8 cellular contexts compared by ENCODE assay signal in genomic region chr4:123599920-123600394, GRCh38.
DNase-seq lines count a peak whose midpoint lies in the region; ATAC-seq lines count a peak whose summit lies in the region.

No MANE protein-coding gene starts in this region.

- intact Hi-C loops in cardiac septum (cut with DNase I) = no loop called here
- intact Hi-C loops in posterior vena cava (cut with DNase I) = loop anchor here in 1 of 2 donors (10.0 kb wide), 1 partner anchor 845 kb away; no protein-coding TSS in a partner anchor

- H3K27me3 ChIP-seq in NT2/D1 (ENCODE audit: insufficient read depth, insufficient read length) = no peaks in the 10 kb centered on the region

- H3K4me3 ChIP-seq in NT2/D1 (ENCODE audit: insufficient read length, low read depth) = no peak overlapping the region

- peak; percentile 24 for DNase-seq in A172 (ENCODE audit: low spot score)
- peak; percentile 77 for DNase-seq in NT2/D1 (ENCODE audit: low read depth, low spot score)
- DNase-seq in activated gamma-delta T cell treated with Interleukin-2 at 50 U/mL for 16 hours = peak; percentile 47
- DNase-seq in cardiac septum (ENCODE audit: low spot score) = peak; percentile 80
- peak; percentile 85 for DNase-seq in posterior vena cava (ENCODE audit: low spot score)
- no peak for DNase-seq in NCI-H510A (lab: John Stamatoyannopoulos, UW)

- H3K9ac ChIP-seq in NT2/D1 (ENCODE audit: insufficient read length, low read depth) = no peak overlapping the region

- ATAC-seq in GM18858 (IDR thresholded peaks at IDR 0.05; ENCODE audit: unreplicated experiment) = peak; percentile 100
- peak; percentile 100 for ATAC-seq in HG03039 (IDR thresholded peaks at IDR 0.05; ENCODE audit: unreplicated experiment)

- H3K36me3 ChIP-seq in NT2/D1 (ENCODE audit: insufficient read depth, insufficient read length, low read length) = no peaks in the 10 kb centered on the region

- H3K9me3 ChIP-seq in NT2/D1 (ENCODE audit: insufficient read depth, low read length) = no peaks in the 10 kb centered on the region

- no peaks in the 10 kb centered on the region for H3K4me1 ChIP-seq in NT2/D1 (ENCODE audit: insufficient read depth, insufficient read length)
